In genomic region chr17:81200695-81201580, GRCh38 we compare ENCODE assay signal across 8 cellular contexts. TPM values are rescaled to one million over a fixed set of nuclear protein-coding genes. Genes with fewer than 3 reads are reported as not detected.
DNase-seq lines count a peak whose midpoint lies in the region; ATAC-seq, FAIRE-seq and TF ChIP-seq lines count a peak whose summit lies in the region.

No MANE protein-coding gene starts in this region.

- no peaks in the 10 kb centered on the region for H3K9me1 ChIP-seq in endothelial cell of umbilical vein (replicated peaks; ENCODE audit: control insufficient read depth, extremely low read depth, insufficient read depth, low read length)

- no peaks in the 10 kb centered on the region for H3K79me2 ChIP-seq in endothelial cell of umbilical vein (ENCODE audit: control insufficient read depth, insufficient read depth, low read length)

- H3K4me3 ChIP-seq in endothelial cell of umbilical vein (replicated peaks in 1 of 3; ENCODE audit: insufficient read depth in 1 of 3, low read depth in 1 of 3, low read length in 3 of 3): no peak overlapping the region

- no peaks in the 10 kb centered on the region for H3K27me3 ChIP-seq in endothelial cell of umbilical vein (ENCODE audit: control insufficient read depth in 2 of 2, insufficient read depth in 2 of 2, low read length in 2 of 2)

- DNase-seq in NCI-H345 treated with DMSO at 0.1 percent for 48 hours (lab: John Stamatoyannopoulos, UW; ENCODE audit: unreplicated experiment): peak; percentile 5
- no peak for DNase-seq in NCI-H345 (lab: John Stamatoyannopoulos, UW)
- peak in 73 of 76 experiments; percentile 9 to 88 (median 65) for DNase-seq in HUDEP-2 (lab: John Stamatoyannopoulos, UW; ENCODE audit: unreplicated experiment in 76 of 76)
- DNase-seq in SK-N-DZ (ENCODE audit: low spot score): peak; percentile 62
- peak; percentile 76 for DNase-seq in endothelial cell of umbilical vein (ENCODE audit: low read depth, low spot score)
- peak; percentile 64 for DNase-seq in middle frontal gyrus (ENCODE audit: extremely low spot score, low spot score)
- DNase-seq in effector CD4-positive, alpha-beta T cell: no peak

- no peaks in the 10 kb centered on the region for H3K4me1 ChIP-seq in endothelial cell of umbilical vein (ENCODE audit: control insufficient read depth, extremely low read depth, insufficient read depth, low read length)

- H3K27ac ChIP-seq in endothelial cell of umbilical vein (ENCODE audit: insufficient read depth, low read depth, low read length): no peak overlapping the region

- TF ChIP-seq CTCF in endothelial cell of umbilical vein (IDR thresholded peaks at IDR 0.05; ENCODE audit: extremely low read depth in 1 of 2, insufficient read depth in 1 of 2, low read depth in 1 of 2, low read length in 2 of 2): peak; percentile 63 to 73

- peak; percentile 78 for FAIRE-seq in endothelial cell of umbilical vein (lab: Jason Lieb, UNC)

- no peak overlapping the region for H3K4me2 ChIP-seq in endothelial cell of umbilical vein (ENCODE audit: insufficient read depth, low read length)

- CTCF ChIA-PET in endothelial cell of umbilical vein (lab: Charles Lee): interaction anchor here (0.6 to 4.4 kb wide), 21 partner anchors 10 to 304 kb away, joined by 3 to 91 read pairs (median 4); partner anchors contain the start of genes CEP131, NDUFAF8 and TEPSIN

- no peak for ATAC-seq in GM18868 (IDR thresholded peaks at IDR 0.05; ENCODE audit: unreplicated experiment)

- dilution Hi-C loops in endothelial cell of umbilical vein (cut with MboI; ENCODE audit: extremely low pct_ligation_motif_present, low sequenced_read_pairs): no loop called here

- no peak for TF ChIP-seq POLR2A in endothelial cell of umbilical vein (IDR thresholded peaks at IDR 0.05; ENCODE audit: low read depth, low read length)

- intact Hi-C loops in endothelial cell of umbilical vein (cut with micrococcal nuclease): loop anchor here (1.0 kb wide), 1 partner anchor 59 kb away; no protein-coding TSS in a partner anchor

- BruUV-seq in endothelial cell of umbilical vein (replicated peaks; lab: Mats Ljungman, UMichigan): no TSS peak

- no peak overlapping the region for H3K9ac ChIP-seq in endothelial cell of umbilical vein (replicated peaks; ENCODE audit: extremely low read depth, insufficient read depth, low read length)

- H3K36me3 ChIP-seq in endothelial cell of umbilical vein (ENCODE audit: control insufficient read depth in 2 of 2, extremely low read depth in 1 of 2, insufficient read depth in 2 of 2, low read length in 2 of 2): no peaks in the 10 kb centered on the region

- H4K20me1 ChIP-seq in endothelial cell of umbilical vein (replicated peaks; ENCODE audit: control insufficient read depth, extremely low read depth, insufficient read depth, low read length): no peaks in the 10 kb centered on the region

- H2AFZ ChIP-seq in endothelial cell of umbilical vein (ENCODE audit: low read depth, low read length): no peak overlapping the region

- H3K9me3 ChIP-seq in endothelial cell of umbilical vein (replicated peaks; ENCODE audit: control insufficient read depth, insufficient read depth, low read length): no peaks in the 10 kb centered on the region

- POLR2A ChIA-PET in endothelial cell of umbilical vein (lab: Charles Lee): no interaction called here

TF ChIP-seq in endothelial cell of umbilical vein, 7 proteins besides CTCF, POLR2A, EP300 and RAD21:
- no peak for TF ChIP-seq MYC (IDR thresholded peaks at IDR 0.05; ENCODE audit: low read depth, low read length)

RNA-seq across cellular contexts. Expression of gene CEP131, which starts 21.8 kb away (rescaled TPM):
- polyA plus RNA-seq in SK-N-DZ (2014; cell fraction: cytosol; rRNA removed): 21.0 and 35.3 TPM in 2 replicates
- 115 and 119 TPM in 2 replicates for polyA plus RNA-seq in SK-N-DZ (2014; cell fraction: nucleus; rRNA removed)
- 17.9 and 19.7 TPM in 2 replicates for total RNA-seq in endothelial cell of umbilical vein
- polyA plus RNA-seq in endothelial cell of umbilical vein: 5.1 and 5.3 TPM in 2 replicates
- 3.7 and 5.3 TPM in 2 replicates for polyA plus RNA-seq in endothelial cell of umbilical vein (2011; cell fraction: cytosol; rRNA removed)
- polyA plus RNA-seq in endothelial cell of umbilical vein (2011; cell fraction: nucleus; rRNA removed): 36.6 and 43.5 TPM in 2 replicates
- polyA plus RNA-seq in endothelial cell of umbilical vein (2012): 7.4 and 10.7 TPM in 2 replicates
- 3.0 and 3.1 TPM in 2 replicates for polyA minus RNA-seq in endothelial cell of umbilical vein
- polyA minus RNA-seq in endothelial cell of umbilical vein (2011; cell fraction: cytosol; rRNA and poly(A)+ RNA removed): 5.9 TPM
- 5.3 and 12.5 TPM in 2 replicates for polyA minus RNA-seq in endothelial cell of umbilical vein (2011; cell fraction: nucleus; rRNA and poly(A)+ RNA removed)

RNA-seq across cellular contexts. Expression of gene AATK, which starts 34.9 kb away (rescaled TPM):
- polyA plus RNA-seq in SK-N-DZ (2014; cell fraction: cytosol; rRNA removed): 0.26 and 0.47 TPM in 2 replicates
- 1.3 and 2.4 TPM in 2 replicates for polyA plus RNA-seq in SK-N-DZ (2014; cell fraction: nucleus; rRNA removed)
- 1.00 and 1.5 TPM in 2 replicates for total RNA-seq in endothelial cell of umbilical vein
- 0.69 and 0.94 TPM in 2 replicates for polyA plus RNA-seq in endothelial cell of umbilical vein
- 0.17 and 0.45 TPM in 2 replicates for polyA plus RNA-seq in endothelial cell of umbilical vein (2011; cell fraction: cytosol; rRNA removed)
- polyA plus RNA-seq in endothelial cell of umbilical vein (2011; cell fraction: nucleus; rRNA removed): 0.59 and 1.1 TPM in 2 replicates
- 0.90 and 2.0 TPM in 2 replicates for polyA plus RNA-seq in endothelial cell of umbilical vein (2012)
- polyA minus RNA-seq in endothelial cell of umbilical vein: 0.21 and 0.24 TPM in 2 replicates
- polyA minus RNA-seq in endothelial cell of umbilical vein (2011; cell fraction: cytosol; rRNA and poly(A)+ RNA removed): 45.0 TPM
- 0.72 and 1.2 TPM in 2 replicates for polyA minus RNA-seq in endothelial cell of umbilical vein (2011; cell fraction: nucleus; rRNA and poly(A)+ RNA removed)

RNA-seq across cellular contexts. Expression of gene PVALEF, which starts 35.6 kb away (rescaled TPM):
- not detected in 2 replicates for polyA plus RNA-seq in SK-N-DZ (2014; cell fraction: cytosol; rRNA removed)
- polyA plus RNA-seq in SK-N-DZ (2014; cell fraction: nucleus; rRNA removed): not detected in 2 replicates
- total RNA-seq in endothelial cell of umbilical vein: not detected in 2 replicates
- polyA plus RNA-seq in endothelial cell of umbilical vein: not detected in 2 replicates
- polyA plus RNA-seq in endothelial cell of umbilical vein (2011; cell fraction: cytosol; rRNA removed): not detected in 2 replicates
- not detected in 2 replicates for polyA plus RNA-seq in endothelial cell of umbilical vein (2011; cell fraction: nucleus; rRNA removed)
- not detected in 2 replicates for polyA plus RNA-seq in endothelial cell of umbilical vein (2012)
- polyA minus RNA-seq in endothelial cell of umbilical vein: not detected in 2 replicates
- not detected for polyA minus RNA-seq in endothelial cell of umbilical vein (2011; cell fraction: cytosol; rRNA and poly(A)+ RNA removed)
- polyA minus RNA-seq in endothelial cell of umbilical vein (2011; cell fraction: nucleus; rRNA and poly(A)+ RNA removed): not detected in 2 replicates

RNA-seq across cellular contexts. Expression of gene TEPSIN, which starts 37.9 kb away (rescaled TPM):
- polyA plus RNA-seq in SK-N-DZ (2014; cell fraction: cytosol; rRNA removed): 26.7 and 42.5 TPM in 2 replicates
- polyA plus RNA-seq in SK-N-DZ (2014; cell fraction: nucleus; rRNA removed): 321 and 355 TPM in 2 replicates
- total RNA-seq in endothelial cell of umbilical vein: 35.6 and 41.6 TPM in 2 replicates
- 45.3 and 55.4 TPM in 2 replicates for polyA plus RNA-seq in endothelial cell of umbilical vein
- polyA plus RNA-seq in endothelial cell of umbilical vein (2011; cell fraction: cytosol; rRNA removed): 8.2 and 15.1 TPM in 2 replicates
- polyA plus RNA-seq in endothelial cell of umbilical vein (2011; cell fraction: nucleus; rRNA removed): 250 and 277 TPM in 2 replicates
- polyA plus RNA-seq in endothelial cell of umbilical vein (2012): 18.2 and 22.0 TPM in 2 replicates
- polyA minus RNA-seq in endothelial cell of umbilical vein: 11.5 and 19.2 TPM in 2 replicates
- 11.1 TPM for polyA minus RNA-seq in endothelial cell of umbilical vein (2011; cell fraction: cytosol; rRNA and poly(A)+ RNA removed)
- polyA minus RNA-seq in endothelial cell of umbilical vein (2011; cell fraction: nucleus; rRNA and poly(A)+ RNA removed): 35.3 and 58.2 TPM in 2 replicates

RNA-seq across cellular contexts. Expression of gene NDUFAF8, which starts 38.2 kb away (rescaled TPM):
- polyA plus RNA-seq in SK-N-DZ (2014; cell fraction: cytosol; rRNA removed): 58.7 and 69.4 TPM in 2 replicates
- 92.5 and 97.0 TPM in 2 replicates for polyA plus RNA-seq in SK-N-DZ (2014; cell fraction: nucleus; rRNA removed)
- total RNA-seq in endothelial cell of umbilical vein: 61.5 and 69.9 TPM in 2 replicates
- polyA plus RNA-seq in endothelial cell of umbilical vein: 76.2 and 83.9 TPM in 2 replicates
- 97.2 and 110 TPM in 2 replicates for polyA plus RNA-seq in endothelial cell of umbilical vein (2011; cell fraction: cytosol; rRNA removed)
- 44.8 and 47.9 TPM in 2 replicates for polyA plus RNA-seq in endothelial cell of umbilical vein (2011; cell fraction: nucleus; rRNA removed)
- 183 and 208 TPM in 2 replicates for polyA plus RNA-seq in endothelial cell of umbilical vein (2012)
- polyA minus RNA-seq in endothelial cell of umbilical vein: 22.1 and 22.2 TPM in 2 replicates
- 15.4 TPM for polyA minus RNA-seq in endothelial cell of umbilical vein (2011; cell fraction: cytosol; rRNA and poly(A)+ RNA removed)
- 11.9 and 14.0 TPM in 2 replicates for polyA minus RNA-seq in endothelial cell of umbilical vein (2011; cell fraction: nucleus; rRNA and poly(A)+ RNA removed)

Comparison
In these comparisons a context has a peak if more than half of its experiments do, and no peak if none do; other contexts are left out.
1. DNase-seq: peak in NCI-H345 treated with DMSO at 0.1 percent for 48 hours (single experiment), HUDEP-2 (73 of 76), SK-N-DZ (single experiment), endothelial cell of umbilical vein (single experiment) and middle frontal gyrus (single experiment); none in NCI-H345 (single experiment) and effector CD4-positive, alpha-beta T cell (single experiment).